29 cellular contexts compared by ENCODE assay signal in genomic region chr10:11617233-11617632, GRCh38.
"Had no signal": no experiment of that assay in that cellular context is flagged by ENCODE, and none has a peak within 500 bp of the region (broad histone marks: within the 10 kb centered on the region; RNA-seq: fewer than 3 reads in every experiment).

No MANE protein-coding gene starts in this region.

- H3K27me3 Mint-ChIP-seq: stimulated activated memory B cell treated with anti-CD40 and anti-IgM and Interleukin-4, amounts not matched to agents 10 μg/mL and 1 μg/mL and 100 μg/mL, for 72 hours; stimulated activated naive B cell treated with anti-CD40 and anti-IgM and Interleukin-4, amounts not matched to agents 10 μg/mL and 1 μg/mL and 100 μg/mL, for 72 hours; stimulated activated naive CD8-positive, alpha-beta T cell treated with anti-CD3 and anti-CD28 coated beads, Interleukin-15, amount 100 ng/mL, for 72 hours; type B pancreatic cell had no signal

- H3K4me3 Mint-ChIP-seq: stimulated activated effector memory CD8-positive, alpha-beta T cell treated with anti-CD3 and anti-CD28 coated beads, Interleukin-12 subunit alpha, Interleukin-12 subunit beta, amount 100 ng/mL, for 72 hours; stimulated activated memory B cell treated with anti-CD40 and anti-IgM and Interleukin-4, amounts not matched to agents 10 μg/mL and 1 μg/mL and 100 μg/mL, for 72 hours; stimulated activated naive B cell treated with anti-CD40 and anti-IgM and Interleukin-4, amounts not matched to agents 10 μg/mL and 1 μg/mL and 100 μg/mL, for 72 hours; stimulated activated naive CD8-positive, alpha-beta T cell treated with anti-CD3 and anti-CD28 coated beads, Interleukin-15, amount 100 ng/mL, for 72 hours; stimulated activated naive CD8-positive, alpha-beta T cell treated with anti-CD3 and anti-CD28 coated beads, Interleukin-15, Interleukin-2, amounts not matched to agents 100 ng/mL and 50 ng/mL, for 24 hours; type B pancreatic cell had no signal

- DNase-seq: stimulated activated CD4-positive, alpha-beta T cell treated with anti-CD3 and anti-CD28 coated beads, Interleukin-2, amount 100 ng/mL, for 48 hours; stimulated activated CD4-positive, alpha-beta T cell treated with anti-CD3 and anti-CD28 coated beads, Interleukin-4, amount 100 ng/mL, for 1 hour; stimulated activated CD4-positive, alpha-beta T cell treated with anti-CD3 and anti-CD28 coated beads, Interleukin-4, amount 100 ng/mL, for 24 hours; stimulated activated CD4-positive, alpha-beta T cell treated with anti-CD3 and anti-CD28 coated beads, Interleukin-4, amount 100 ng/mL, for 4 hours; stimulated activated CD8-positive, alpha-beta memory T cell treated with anti-CD3 and anti-CD28 coated beads, Interleukin-4, amount 100 ng/mL, for 48 hours; stimulated activated naive B cell treated with anti-CD40 and anti-IgM and Interleukin-4, amounts not matched to agents 10 μg/mL and 1 μg/mL and 100 μg/mL, for 72 hours; stimulated activated naive CD4-positive, alpha-beta T cell; stimulated activated naive CD4-positive, alpha-beta T cell treated with Interleukin-2 at 50 U/mL for 16 hours; stimulated activated naive CD8-positive, alpha-beta T cell treated with anti-CD3 and anti-CD28 coated beads, Interleukin-15, amount 100 ng/mL, for 72 hours; stimulated activated naive CD8-positive, alpha-beta T cell treated with anti-CD3 and anti-CD28 coated beads, Interleukin-15, Interleukin-2, amounts not matched to agents 100 U/mL and 50 U/mL, for 24 hours; stomach; substantia nigra; testis; thyroid gland; tibial artery; transverse colon; trophoblast cell; upper lobe of left lung; upper lobe of right lung; uterus had no signal

- H3K27me3 ChIP-seq: suprapubic skin, testis, thyroid gland, tibial artery, tibial nerve, transverse colon, upper lobe of left lung, upper lobe of right lung, uterus, vagina had no signal

- FAIRE-seq: urothelium cell line had no signal

- H3K27ac ChIP-seq: stomach, suprapubic skin, testis, thoracic aorta, thyroid gland, tibial artery, transverse colon, upper lobe of left lung, upper lobe of right lung, uterus, vagina had no signal

- H3K9me3 Mint-ChIP-seq: stimulated activated memory B cell treated with anti-CD40 and anti-IgM and Interleukin-4, amounts not matched to agents 10 μg/mL and 1 μg/mL and 100 μg/mL, for 72 hours; type B pancreatic cell had no signal

- H3K36me3 Mint-ChIP-seq: stimulated activated effector memory CD8-positive, alpha-beta T cell treated with anti-CD3 and anti-CD28 coated beads, Interleukin-12 subunit alpha, Interleukin-12 subunit beta, amount 100 ng/mL, for 72 hours; stimulated activated memory B cell treated with anti-CD40 and anti-IgM and Interleukin-4, amounts not matched to agents 10 μg/mL and 1 μg/mL and 100 μg/mL, for 72 hours; stimulated activated naive B cell treated with anti-CD40 and anti-IgM and Interleukin-4, amounts not matched to agents 10 μg/mL and 1 μg/mL and 100 μg/mL, for 72 hours; type B pancreatic cell had no signal

- H3K27ac Mint-ChIP-seq: stimulated activated effector memory CD8-positive, alpha-beta T cell treated with anti-CD3 and anti-CD28 coated beads, Interleukin-12 subunit alpha, Interleukin-12 subunit beta, amount 100 ng/mL, for 72 hours; stimulated activated memory B cell treated with anti-CD40 and anti-IgM and Interleukin-4, amounts not matched to agents 10 μg/mL and 1 μg/mL and 100 μg/mL, for 72 hours; stimulated activated naive B cell treated with anti-CD40 and anti-IgM and Interleukin-4, amounts not matched to agents 10 μg/mL and 1 μg/mL and 100 μg/mL, for 72 hours; stimulated activated naive CD8-positive, alpha-beta T cell treated with anti-CD3 and anti-CD28 coated beads, Interleukin-15, amount 100 ng/mL, for 72 hours; stimulated activated naive CD8-positive, alpha-beta T cell treated with anti-CD3 and anti-CD28 coated beads, Interleukin-15, Interleukin-2, amounts not matched to agents 100 ng/mL and 50 ng/mL, for 24 hours; type B pancreatic cell had no signal

- H3K36me3 ChIP-seq: stomach, suprapubic skin, thoracic aorta, thyroid gland, tibial artery, tibial nerve, transverse colon, upper lobe of left lung, upper lobe of right lung, uterus, vagina had no signal

- H3K4me3 ChIP-seq: stomach, suprapubic skin, testis, thoracic aorta, thyroid gland, tibial artery, tibial nerve, transverse colon, upper lobe of left lung, upper lobe of right lung, uterus, vagina had no signal

- H3K4me1 ChIP-seq: testis, thyroid gland, tibial artery, upper lobe of right lung, uterus, vagina had no signal

- H3K9me3 ChIP-seq: stomach, testis, thoracic aorta, thyroid gland, tibial artery, transverse colon, upper lobe of left lung, upper lobe of right lung, uterus, vagina had no signal

- ATAC-seq: stimulated activated effector memory CD8-positive, alpha-beta T cell treated with anti-CD3 and anti-CD28 coated beads, Interleukin-12 subunit alpha, Interleukin-12 subunit beta, amount 100 ng/mL, for 72 hours; stimulated activated memory B cell treated with anti-CD40 and anti-IgM and Interleukin-4, amounts not matched to agents 10 μg/mL and 1 μg/mL and 100 μg/mL, for 72 hours; stimulated activated naive B cell treated with anti-CD40 and anti-IgM and Interleukin-4, amounts not matched to agents 10 μg/mL and 1 μg/mL and 100 μg/mL, for 72 hours; stimulated activated naive CD8-positive, alpha-beta T cell treated with anti-CD3 and anti-CD28 coated beads, Interleukin-15, amount 100 ng/mL, for 72 hours; stimulated activated naive CD8-positive, alpha-beta T cell treated with anti-CD3 and anti-CD28 coated beads, Interleukin-15, Interleukin-2, amounts not matched to agents 100 U/mL and 50 U/mL, for 24 hours; upper lobe of right lung had no signal
